Comparison of ENCODE assay signal across 8 cellular contexts in the genomic region with DNA sequence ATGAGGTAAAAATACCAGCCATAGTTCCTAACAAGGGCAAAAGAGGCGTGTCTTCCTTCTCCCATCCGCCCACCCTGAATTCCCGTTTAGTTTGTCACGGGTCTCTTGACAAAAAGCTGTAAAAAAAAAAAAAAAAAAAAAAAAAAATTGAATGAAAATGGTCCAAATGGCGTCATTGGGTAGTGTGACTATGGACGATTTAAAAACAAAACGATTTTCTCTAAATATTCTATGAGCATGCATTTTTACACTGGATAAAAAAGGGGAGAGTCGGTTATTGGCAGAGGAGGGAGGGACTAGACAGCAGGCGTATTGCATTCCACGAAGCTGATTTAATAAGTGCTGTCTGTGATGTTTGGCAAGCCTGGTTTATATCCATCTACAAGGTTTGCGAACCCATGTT. TPM values are rescaled to one million over a fixed set of nuclear protein-coding genes. Genes with fewer than 3 reads are reported as not detected.
DNase-seq lines count a peak whose midpoint lies in the region; ATAC-seq and TF ChIP-seq lines count a peak whose summit lies in the region.

A gene (plus strand): TSS at position 338 of the 403 bp plus-strand sequence. CDS start 35,214 bp downstream, outside the sequence.

- H3K27ac ChIP-seq in SJCRH30, result no peak within 1 kb of the TSS

- peak within 1 kb of the TSS; percentile 82 for H3K4me3 Mint-ChIP-seq in activated CD4-positive, alpha-beta T cell treated with anti-CD3 and anti-CD28 coated beads, Interleukin-2, amount 10 ng/mL, durations not matched to agents 7 days and 5 days
- H3K4me3 Mint-ChIP-seq in natural killer cell, result peak within 1 kb of the TSS; percentile 90

- no peaks in the 10 kb centered on the region for H3K9me3 ChIP-seq in SJCRH30 (replicated peaks)

- TF ChIP-seq CTCF in natural killer cell (IDR thresholded peaks at IDR 0.05), result no peak

- no peak for DNase-seq in activated CD4-positive, alpha-beta T cell treated with anti-CD3 and anti-CD28 coated beads, Interleukin-2, amount 10 ng/mL, durations not matched to agents 7 days and 5 days
- no peak for DNase-seq in activated CD4-positive, alpha-beta T cell treated with anti-CD3 and anti-CD28 coated beads for 48 hours
- DNase-seq in SJCRH30, result peak in 1 of 2 experiments; percentile 2
- DNase-seq in epidermal melanocyte (ENCODE audit: insufficient read length, low spot score), result peak; percentile 13
- DNase-seq in natural killer cell, result no peak
- no peak for DNase-seq in germinal center (ENCODE audit: low spot score)

- peak within 1 kb of the TSS; percentile 62 for H3K4me3 ChIP-seq in SJCRH30

- H3K9me3 Mint-ChIP-seq in activated CD4-positive, alpha-beta T cell treated with anti-CD3 and anti-CD28 coated beads, Interleukin-2, amount 10 ng/mL, durations not matched to agents 7 days and 5 days, result no peaks in the 10 kb centered on the region
- no peaks in the 10 kb centered on the region for H3K9me3 Mint-ChIP-seq in natural killer cell

- no peaks in the 10 kb centered on the region for H3K36me3 ChIP-seq in SJCRH30

- intact Hi-C loops in natural killer cell (cut with micrococcal nuclease), result no loop called here

- CTCF ChIA-PET in activated CD4-positive, alpha-beta T cell treated with anti-CD3 and anti-CD28 coated beads, Interleukin-2, amount 10 ng/mL, durations not matched to agents 7 days and 5 days (lab: Charles Lee), result no interaction called here

- no peak for TF ChIP-seq POLR2A in GM18505 (IDR thresholded peaks at IDR 0.05; ENCODE audit: borderline replicate concordance, extremely low read depth, insufficient read depth, insufficient read length)

- H3K27ac Mint-ChIP-seq in activated CD4-positive, alpha-beta T cell treated with anti-CD3 and anti-CD28 coated beads, Interleukin-2, amount 10 ng/mL, durations not matched to agents 7 days and 5 days, result peak within 1 kb of the TSS; percentile 91
- H3K27ac Mint-ChIP-seq in natural killer cell, result peak within 1 kb of the TSS; percentile 77 to 87

- peak in 2 of 3 donors; percentile 6 to 12 for ATAC-seq in natural killer cell
- no peak for ATAC-seq in GM19452 (IDR thresholded peaks at IDR 0.05; ENCODE audit: unreplicated experiment)
- no peak for ATAC-seq in GM18505 (IDR thresholded peaks at IDR 0.05; ENCODE audit: unreplicated experiment)

- H3K4me1 ChIP-seq in SJCRH30, result no peaks in the 10 kb centered on the region

- no peaks in the 10 kb centered on the region for H3K36me3 Mint-ChIP-seq in activated CD4-positive, alpha-beta T cell treated with anti-CD3 and anti-CD28 coated beads, Interleukin-2, amount 10 ng/mL, durations not matched to agents 7 days and 5 days (ENCODE audit: low read depth)
- H3K36me3 Mint-ChIP-seq in natural killer cell, result no peaks in the 10 kb centered on the region

- POLR2A ChIA-PET in activated CD4-positive, alpha-beta T cell treated with anti-CD3 and anti-CD28 coated beads, Interleukin-2, amount 10 ng/mL, durations not matched to agents 7 days and 5 days (lab: Charles Lee), result no interaction called here

- no peaks in the 10 kb centered on the region for H3K27me3 Mint-ChIP-seq in activated CD4-positive, alpha-beta T cell treated with anti-CD3 and anti-CD28 coated beads, Interleukin-2, amount 10 ng/mL, durations not matched to agents 7 days and 5 days
- peaks cover 0 to 16% of the 10 kb centered on the region in 2 donors for H3K27me3 Mint-ChIP-seq in natural killer cell (ENCODE audit: low read depth in 2 of 2)

- no peaks in the 10 kb centered on the region for H3K27me3 ChIP-seq in SJCRH30

- peaks cover 9% of the 10 kb centered on the region for H3K4me1 Mint-ChIP-seq in activated CD4-positive, alpha-beta T cell treated with anti-CD3 and anti-CD28 coated beads, Interleukin-2, amount 10 ng/mL, durations not matched to agents 7 days and 5 days
- H3K4me1 Mint-ChIP-seq in natural killer cell, result peaks cover 13 to 16% of the 10 kb centered on the region in 2 donors

RNA-seq across cellular contexts. Expression of the gene that starts here (rescaled TPM):
- not detected for total RNA-seq in activated CD4-positive, alpha-beta T cell treated with anti-CD3 and anti-CD28 coated beads, Interleukin-2, amount 10 ng/mL, durations not matched to agents 7 days and 5 days
- not detected in 2 replicates for total RNA-seq in SJCRH30 (2014; rRNA removed; shearing (Covaris generic))
- total RNA-seq in natural killer cell, result not detected

Comparison
In these comparisons a context has a peak if more than half of its experiments do, and no peak if none do; other contexts are left out.
1. Peak in ATAC-seq in natural killer cell; RNA of the gene not detected or under 1 TPM.